Comparison of ENCODE assay signal across 12 cellular contexts in genomic region chr11:18280438-18281046, GRCh38. TPM values are rescaled to one million over a fixed set of nuclear protein-coding genes. Genes with fewer than 3 reads are reported as not detected.
DNase-seq lines count a peak whose midpoint lies in the region; ATAC-seq, FAIRE-seq and TF ChIP-seq lines count a peak whose summit lies in the region.
"Had no signal": no experiment of that assay in that cellular context is flagged by ENCODE, and none has a peak within 500 bp of the region (broad histone marks: within the 10 kb centered on the region; RNA-seq: fewer than 3 reads in every experiment).

No MANE protein-coding gene starts in this region.

- peaks cover 22% of the 10 kb centered on the region for H3K4me1 Mint-ChIP-seq in activated T-helper 2 cell treated with anti-CD3 and anti-CD28 coated beads, Interferon-gamma antibody, Interleukin-2, Interleukin-4, amounts not matched to agents 10 μg/mL and 5 μg/mL and 100 μg/mL, durations not matched to agents 14 hours and 24 hours and 36 hours (ENCODE audit: low read depth)

- peak; percentile 83 for FAIRE-seq in GM18507 (lab: Jason Lieb, UNC)
- FAIRE-seq: G401.6 had no signal

- peaks cover 51% of the 10 kb centered on the region for H3K36me3 Mint-ChIP-seq in activated T-helper 2 cell treated with anti-CD3 and anti-CD28 coated beads, Interferon-gamma antibody, Interleukin-2, Interleukin-4, amounts not matched to agents 10 μg/mL and 5 μg/mL and 100 μg/mL, durations not matched to agents 14 hours and 24 hours and 36 hours (ENCODE audit: low read depth)

- peak overlapping the region; percentile 77 for H3K27ac Mint-ChIP-seq in activated T-helper 2 cell treated with anti-CD3 and anti-CD28 coated beads, Interferon-gamma antibody, Interleukin-2, Interleukin-4, amounts not matched to agents 10 μg/mL and 5 μg/mL and 100 μg/mL, durations not matched to agents 14 hours and 24 hours and 36 hours

- H3K4me3 Mint-ChIP-seq in activated T-helper 2 cell treated with anti-CD3 and anti-CD28 coated beads, Interferon-gamma antibody, Interleukin-2, Interleukin-4, amounts not matched to agents 10 μg/mL and 5 μg/mL and 100 μg/mL, durations not matched to agents 14 hours and 24 hours and 36 hours (ENCODE audit: low read depth) = peak overlapping the region; percentile 64

- no peak for TF ChIP-seq CTCF in GM20000 (IDR thresholded peaks at IDR 0.05; ENCODE audit: extremely low read depth, missing control alignments)

- intact Hi-C loops in activated T-helper 2 cell treated with anti-CD3 and anti-CD28 coated beads, Interferon-gamma antibody, Interleukin-2, Interleukin-4, amounts not matched to agents 10 μg/mL and 5 μg/mL and 100 μg/mL, durations not matched to agents 14 hours and 24 hours and 36 hours (cut with micrococcal nuclease) = no loop called here
- intact Hi-C loops in posterior vena cava (cut with DNase I) = no loop called here

- no peaks in the 10 kb centered on the region for H3K27me3 Mint-ChIP-seq in activated T-helper 2 cell treated with anti-CD3 and anti-CD28 coated beads, Interferon-gamma antibody, Interleukin-2, Interleukin-4, amounts not matched to agents 10 μg/mL and 5 μg/mL and 100 μg/mL, durations not matched to agents 14 hours and 24 hours and 36 hours (ENCODE audit: low read depth)

- peak; percentile 81 for ATAC-seq in HG03108 (IDR thresholded peaks at IDR 0.05; ENCODE audit: unreplicated experiment)

- H3K9me3 Mint-ChIP-seq in activated T-helper 2 cell treated with anti-CD3 and anti-CD28 coated beads, Interferon-gamma antibody, Interleukin-2, Interleukin-4, amounts not matched to agents 10 μg/mL and 5 μg/mL and 100 μg/mL, durations not matched to agents 14 hours and 24 hours and 36 hours = no peaks in the 10 kb centered on the region

- DNase-seq in GM18507 (ENCODE audit: extremely low spot score, insufficient read length, low read depth) = no peak
- DNase-seq in GM20000 (ENCODE audit: low spot score) = peak; percentile 60
- DNase-seq in activated T-helper 2 cell treated with anti-CD3 and anti-CD28 coated beads, Interferon-gamma antibody, Interleukin-2, Interleukin-4, amounts not matched to agents 10 μg/mL and 5 μg/mL and 100 μg/mL, durations not matched to agents 14 hours and 24 hours and 36 hours (ENCODE audit: low spot score) = no peak
- no peak for DNase-seq in SW480 (ENCODE audit: low spot score)
- DNase-seq in posterior vena cava (ENCODE audit: low spot score) = no peak
- no peak for DNase-seq in dedifferentiated amniotic fluid mesenchymal stem cell (ENCODE audit: extremely low spot score)
- DNase-seq in NCI-H226 = no peak
- DNase-seq: KG1 had no signal

RNA-seq across cellular contexts. Expression of gene SAA1, which starts 14.5 kb away (rescaled TPM):
- total RNA-seq in activated T-helper 2 cell treated with anti-CD3 and anti-CD28 coated beads, Interferon-gamma antibody, Interleukin-2, Interleukin-4, amounts not matched to agents 10 μg/mL and 5 μg/mL and 100 μg/mL, durations not matched to agents 14 hours and 24 hours and 36 hours = not detected in 2 replicates
- total RNA-seq in posterior vena cava = 100 to 1,000 TPM; 209 to 324 TPM

RNA-seq across cellular contexts. Expression of gene SAA2, which starts 32.1 kb away (rescaled TPM):
- not detected in 2 replicates for total RNA-seq in activated T-helper 2 cell treated with anti-CD3 and anti-CD28 coated beads, Interferon-gamma antibody, Interleukin-2, Interleukin-4, amounts not matched to agents 10 μg/mL and 5 μg/mL and 100 μg/mL, durations not matched to agents 14 hours and 24 hours and 36 hours
- 10 to 100 TPM; 41.4 to 57.1 TPM for total RNA-seq in posterior vena cava
- total RNA-seq: myocyte, SK-MEL-5 had no signal

RNA-seq across cellular contexts. Expression of gene HPS5, which starts 41.4 kb away (rescaled TPM):
- total RNA-seq in activated T-helper 2 cell treated with anti-CD3 and anti-CD28 coated beads, Interferon-gamma antibody, Interleukin-2, Interleukin-4, amounts not matched to agents 10 μg/mL and 5 μg/mL and 100 μg/mL, durations not matched to agents 14 hours and 24 hours and 36 hours = 33.3 and 34.2 TPM in 2 replicates
- 10 to 100 TPM; 12.8 to 16.4 TPM for total RNA-seq in posterior vena cava

RNA-seq across cellular contexts. Expression of gene GTF2H1, which starts 41.8 kb away (rescaled TPM):
- total RNA-seq in activated T-helper 2 cell treated with anti-CD3 and anti-CD28 coated beads, Interferon-gamma antibody, Interleukin-2, Interleukin-4, amounts not matched to agents 10 μg/mL and 5 μg/mL and 100 μg/mL, durations not matched to agents 14 hours and 24 hours and 36 hours = 51.4 and 54.3 TPM in 2 replicates
- 10 to 100 TPM; 38.6 to 39.1 TPM for total RNA-seq in posterior vena cava

RNA-seq across cellular contexts. Expression of gene SAA4, which starts 43.9 kb away (rescaled TPM):
- total RNA-seq in activated T-helper 2 cell treated with anti-CD3 and anti-CD28 coated beads, Interferon-gamma antibody, Interleukin-2, Interleukin-4, amounts not matched to agents 10 μg/mL and 5 μg/mL and 100 μg/mL, durations not matched to agents 14 hours and 24 hours and 36 hours = not detected in 2 replicates
- total RNA-seq in posterior vena cava = under 1 TPM in 1 of 2 donors, not detected in 1; 0.38 TPM
- total RNA-seq: myocyte, SK-MEL-5 had no signal

Comparison
In these comparisons a context has a peak if more than half of its experiments do, and no peak if none do; other contexts are left out.
1. RNA of gene SAA1, which starts 14.5 kb away (total RNA-seq): 209 to 324 TPM in posterior vena cava; not detected in activated T-helper 2 cell treated with anti-CD3 and anti-CD28 coated beads, Interferon-gamma antibody, Interleukin-2, Interleukin-4, amounts not matched to agents 10 μg/mL and 5 μg/mL and 100 μg/mL, durations not matched to agents 14 hours and 24 hours and 36 hours; every median in the first group is over 100 times any median in the second.
2. RNA of gene SAA2, which starts 32.1 kb away (total RNA-seq): 41.4 to 57.1 TPM in posterior vena cava; not detected in activated T-helper 2 cell treated with anti-CD3 and anti-CD28 coated beads, Interferon-gamma antibody, Interleukin-2, Interleukin-4, amounts not matched to agents 10 μg/mL and 5 μg/mL and 100 μg/mL, durations not matched to agents 14 hours and 24 hours and 36 hours; every median in the first group is over 10 times any median in the second.